Comparison of ENCODE assay signal across 1 cellular context in the genomic region with DNA sequence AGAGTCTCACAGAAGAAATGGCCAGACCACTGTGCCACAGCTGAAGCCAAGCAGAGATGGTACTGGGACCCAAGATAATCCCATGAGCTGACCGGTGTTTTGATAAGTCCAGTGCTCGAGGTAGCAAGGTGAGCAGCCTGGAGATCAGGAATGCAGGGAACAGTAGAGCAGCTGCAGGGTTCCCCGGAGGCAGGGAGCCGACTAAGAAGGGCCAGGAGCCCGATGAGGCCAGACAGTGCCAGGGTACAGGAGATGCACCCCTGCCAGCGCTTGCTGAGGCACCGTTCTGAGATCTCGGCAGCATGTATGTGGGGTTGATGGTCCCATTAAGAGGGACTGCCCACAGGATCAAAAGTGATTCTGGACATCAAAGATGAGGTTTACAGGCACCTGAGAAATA.
TF ChIP-seq lines count a peak whose summit lies in the region.

No MANE protein-coding gene starts in this region.

TF ChIP-seq in HepG2, 621 proteins besides CTCF, POLR2A, EP300 and RAD21:
- no peak for TF ChIP-seq TFDP2 (CRISPR knock-in tag; IDR thresholded peaks at IDR 0.05)
- no peak for TF ChIP-seq CHD4 (IDR thresholded peaks at IDR 0.05; ENCODE audit: borderline replicate concordance, low read length)
- TF ChIP-seq SMAD3 (CRISPR knock-in tag; IDR thresholded peaks at IDR 0.05): no peak
- no peak for TF ChIP-seq ATF6 (CRISPR knock-in tag; conservative IDR thresholded peaks at IDR 0.05)
- no peak for TF ChIP-seq YEATS2 (CRISPR knock-in tag; IDR thresholded peaks at IDR 0.05; ENCODE audit: borderline replicate concordance)
- no peak for TF ChIP-seq ZNF513 (CRISPR knock-in tag; conservative IDR thresholded peaks at IDR 0.05)
- no peak for TF ChIP-seq SP1 (IDR thresholded peaks at IDR 0.05)
- TF ChIP-seq SP1 (CRISPR knock-in tag; IDR thresholded peaks at IDR 0.05): no peak
- TF ChIP-seq, protein P1, sequence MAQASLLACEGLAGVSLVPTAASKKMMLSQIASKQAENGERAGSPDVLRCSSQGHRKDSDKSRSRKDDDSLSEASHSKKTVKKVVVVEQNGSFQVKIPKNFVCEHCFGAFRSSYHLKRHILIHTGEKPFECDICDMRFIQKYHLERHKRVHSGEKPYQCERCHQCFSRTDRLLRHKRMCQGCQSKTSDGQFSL (CRISPR knock-in tag; IDR thresholded peaks at IDR 0.05): no peak
- no peak for TF ChIP-seq TRIM24 (CRISPR knock-in tag; IDR thresholded peaks at IDR 0.05)
- no peak for TF ChIP-seq ZNF607 (CRISPR knock-in tag; IDR thresholded peaks at IDR 0.05; ENCODE audit: borderline replicate concordance)
- no peak for TF ChIP-seq FOXP4 (CRISPR knock-in tag; IDR thresholded peaks at IDR 0.05)
- TF ChIP-seq CBX2 (IDR thresholded peaks at IDR 0.05; ENCODE audit: low read depth, low read length): no peak
- TF ChIP-seq CBX2 (CRISPR knock-in tag; IDR thresholded peaks at IDR 0.05; ENCODE audit: low read depth): no peak
- no peak for TF ChIP-seq SIN3A (IDR thresholded peaks at IDR 0.05; ENCODE audit: borderline replicate concordance, low read depth, low read length)
- no peak for TF ChIP-seq ZNF891 (CRISPR knock-in tag; IDR thresholded peaks at IDR 0.05)
- no peak for TF ChIP-seq JDP2 (CRISPR knock-in tag; IDR thresholded peaks at IDR 0.05; ENCODE audit: borderline replicate concordance)
